In the genomic region with DNA sequence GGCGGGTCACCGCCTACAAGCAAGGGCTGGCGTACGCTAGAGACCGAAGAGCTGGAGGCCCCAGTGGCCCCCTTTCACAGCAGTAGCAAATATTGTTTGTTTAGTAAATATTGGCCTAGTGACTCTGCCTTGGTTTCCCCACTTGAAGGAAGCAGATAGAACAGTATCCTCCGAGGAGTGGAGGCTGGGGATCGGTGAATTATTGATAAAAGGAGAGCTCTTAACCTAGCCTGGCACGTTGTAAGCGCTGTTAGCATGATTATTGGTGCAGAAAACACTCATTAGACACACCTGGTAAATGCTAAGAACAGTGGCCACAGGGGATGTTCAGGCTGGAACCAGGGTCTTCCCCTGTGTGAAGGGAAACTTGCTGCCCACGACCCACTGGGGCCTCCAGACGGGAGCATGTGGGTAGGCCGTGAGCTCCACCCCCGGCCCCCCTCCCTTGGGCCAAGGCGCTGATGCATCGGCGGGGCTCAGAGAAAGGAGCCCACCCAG, we compare ENCODE assay signal across 1 cellular context.
TF ChIP-seq lines count a peak whose summit lies in the region.

No MANE protein-coding gene starts in this region.

TF ChIP-seq in K562, 482 proteins besides CTCF, POLR2A, EP300 and RAD21 (continued from another document and continues in another):
- TF ChIP-seq, protein P1, sequence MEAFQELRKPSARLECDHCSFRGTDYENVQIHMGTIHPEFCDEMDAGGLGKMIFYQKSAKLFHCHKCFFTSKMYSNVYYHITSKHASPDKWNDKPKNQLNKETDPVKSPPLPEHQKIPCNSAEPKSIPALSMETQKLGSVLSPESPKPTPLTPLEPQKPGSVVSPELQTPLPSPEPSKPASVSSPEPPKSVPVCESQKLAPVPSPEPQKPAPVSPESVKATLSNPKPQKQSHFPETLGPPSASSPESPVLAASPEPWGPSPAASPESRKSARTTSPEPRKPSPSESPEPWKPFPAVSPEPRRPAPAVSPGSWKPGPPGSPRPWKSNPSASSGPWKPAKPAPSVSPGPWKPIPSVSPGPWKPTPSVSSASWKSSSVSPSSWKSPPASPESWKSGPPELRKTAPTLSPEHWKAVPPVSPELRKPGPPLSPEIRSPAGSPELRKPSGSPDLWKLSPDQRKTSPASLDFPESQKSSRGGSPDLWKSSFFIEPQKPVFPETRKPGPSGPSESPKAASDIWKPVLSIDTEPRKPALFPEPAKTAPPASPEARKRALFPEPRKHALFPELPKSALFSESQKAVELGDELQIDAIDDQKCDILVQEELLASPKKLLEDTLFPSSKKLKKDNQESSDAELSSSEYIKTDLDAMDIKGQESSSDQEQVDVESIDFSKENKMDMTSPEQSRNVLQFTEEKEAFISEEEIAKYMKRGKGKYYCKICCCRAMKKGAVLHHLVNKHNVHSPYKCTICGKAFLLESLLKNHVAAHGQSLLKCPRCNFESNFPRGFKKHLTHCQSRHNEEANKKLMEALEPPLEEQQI (IDR thresholded peaks at IDR 0.05) = no peak
- TF ChIP-seq NUFIP1 (IDR thresholded peaks at IDR 0.05; ENCODE audit: partially characterized antibody) = no peak
- no peak for TF ChIP-seq TSC22D4 (tag; IDR thresholded peaks at IDR 0.05)
- no peak for TF ChIP-seq LEF1 (IDR thresholded peaks at IDR 0.05)
- no peak for TF ChIP-seq ZNF143 (CRISPR knock-in tag; IDR thresholded peaks at IDR 0.05)
- TF ChIP-seq ZNF3 (CRISPR knock-in tag; IDR thresholded peaks at IDR 0.05) = no peak
- TF ChIP-seq E2F3 (CRISPR knock-in tag; IDR thresholded peaks at IDR 0.05) = no peak
- TF ChIP-seq TCF7L2 (IDR thresholded peaks at IDR 0.05; ENCODE audit: low read depth, low read length) = no peak
- TF ChIP-seq STAG1 (CRISPR knock-in tag; IDR thresholded peaks at IDR 0.05; ENCODE audit: borderline replicate concordance) = no peak
- peak; percentile 32 for TF ChIP-seq HMGN3 (IDR thresholded peaks at IDR 0.05; ENCODE audit: borderline replicate concordance, extremely low read depth, insufficient read length, low read depth, low read length)
- TF ChIP-seq ZC3H11A (IDR thresholded peaks at IDR 0.05; ENCODE audit: low read depth, low read length) = no peak
- peak; percentile 78; the same call in 1 of the 2 replicates for TF ChIP-seq BRD4 (IDR thresholded peaks at IDR 0.05)
- no peak for TF ChIP-seq LCOR (CRISPR knock-in tag; IDR thresholded peaks at IDR 0.05)
- TF ChIP-seq KAT8 (IDR thresholded peaks at IDR 0.05; ENCODE audit: low read depth) = no peak
- no peak for TF ChIP-seq ILF3 (IDR thresholded peaks at IDR 0.05; ENCODE audit: borderline replicate concordance)
- peak; percentile 85 for TF ChIP-seq CHD1 (IDR thresholded peaks at IDR 0.05; ENCODE audit: low read length)
- TF ChIP-seq, protein P2, sequence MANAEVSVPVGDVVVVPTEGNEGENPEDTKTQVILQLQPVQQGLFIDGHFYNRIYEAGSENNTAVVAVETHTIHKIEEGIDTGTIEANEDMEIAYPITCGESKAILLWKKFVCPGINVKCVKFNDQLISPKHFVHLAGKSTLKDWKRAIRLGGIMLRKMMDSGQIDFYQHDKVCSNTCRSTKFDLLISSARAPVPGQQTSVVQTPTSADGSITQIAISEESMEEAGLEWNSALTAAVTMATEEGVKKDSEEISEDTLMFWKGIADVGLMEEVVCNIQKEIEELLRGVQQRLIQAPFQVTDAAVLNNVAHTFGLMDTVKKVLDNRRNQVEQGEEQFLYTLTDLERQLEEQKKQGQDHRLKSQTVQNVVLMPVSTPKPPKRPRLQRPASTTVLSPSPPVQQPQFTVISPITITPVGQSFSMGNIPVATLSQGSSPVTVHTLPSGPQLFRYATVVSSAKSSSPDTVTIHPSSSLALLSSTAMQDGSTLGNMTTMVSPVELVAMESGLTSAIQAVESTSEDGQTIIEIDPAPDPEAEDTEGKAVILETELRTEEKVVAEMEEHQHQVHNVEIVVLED (CRISPR knock-in tag; IDR thresholded peaks at IDR 0.05) = no peak
- no peak for TF ChIP-seq WHSC1 (IDR thresholded peaks at IDR 0.05; ENCODE audit: low read length)
- no peak for TF ChIP-seq ADNP (tag; IDR thresholded peaks at IDR 0.05)
- no peak; the same call in 1 of the 2 replicates for TF ChIP-seq ERF (CRISPR knock-in tag; IDR thresholded peaks at IDR 0.05)
- TF ChIP-seq MAFG (tag; conservative IDR thresholded peaks at IDR 0.05) = no peak
- no peak for TF ChIP-seq ZNF41 (CRISPR knock-in tag; conservative IDR thresholded peaks at IDR 0.05)
- TF ChIP-seq, protein P3, sequence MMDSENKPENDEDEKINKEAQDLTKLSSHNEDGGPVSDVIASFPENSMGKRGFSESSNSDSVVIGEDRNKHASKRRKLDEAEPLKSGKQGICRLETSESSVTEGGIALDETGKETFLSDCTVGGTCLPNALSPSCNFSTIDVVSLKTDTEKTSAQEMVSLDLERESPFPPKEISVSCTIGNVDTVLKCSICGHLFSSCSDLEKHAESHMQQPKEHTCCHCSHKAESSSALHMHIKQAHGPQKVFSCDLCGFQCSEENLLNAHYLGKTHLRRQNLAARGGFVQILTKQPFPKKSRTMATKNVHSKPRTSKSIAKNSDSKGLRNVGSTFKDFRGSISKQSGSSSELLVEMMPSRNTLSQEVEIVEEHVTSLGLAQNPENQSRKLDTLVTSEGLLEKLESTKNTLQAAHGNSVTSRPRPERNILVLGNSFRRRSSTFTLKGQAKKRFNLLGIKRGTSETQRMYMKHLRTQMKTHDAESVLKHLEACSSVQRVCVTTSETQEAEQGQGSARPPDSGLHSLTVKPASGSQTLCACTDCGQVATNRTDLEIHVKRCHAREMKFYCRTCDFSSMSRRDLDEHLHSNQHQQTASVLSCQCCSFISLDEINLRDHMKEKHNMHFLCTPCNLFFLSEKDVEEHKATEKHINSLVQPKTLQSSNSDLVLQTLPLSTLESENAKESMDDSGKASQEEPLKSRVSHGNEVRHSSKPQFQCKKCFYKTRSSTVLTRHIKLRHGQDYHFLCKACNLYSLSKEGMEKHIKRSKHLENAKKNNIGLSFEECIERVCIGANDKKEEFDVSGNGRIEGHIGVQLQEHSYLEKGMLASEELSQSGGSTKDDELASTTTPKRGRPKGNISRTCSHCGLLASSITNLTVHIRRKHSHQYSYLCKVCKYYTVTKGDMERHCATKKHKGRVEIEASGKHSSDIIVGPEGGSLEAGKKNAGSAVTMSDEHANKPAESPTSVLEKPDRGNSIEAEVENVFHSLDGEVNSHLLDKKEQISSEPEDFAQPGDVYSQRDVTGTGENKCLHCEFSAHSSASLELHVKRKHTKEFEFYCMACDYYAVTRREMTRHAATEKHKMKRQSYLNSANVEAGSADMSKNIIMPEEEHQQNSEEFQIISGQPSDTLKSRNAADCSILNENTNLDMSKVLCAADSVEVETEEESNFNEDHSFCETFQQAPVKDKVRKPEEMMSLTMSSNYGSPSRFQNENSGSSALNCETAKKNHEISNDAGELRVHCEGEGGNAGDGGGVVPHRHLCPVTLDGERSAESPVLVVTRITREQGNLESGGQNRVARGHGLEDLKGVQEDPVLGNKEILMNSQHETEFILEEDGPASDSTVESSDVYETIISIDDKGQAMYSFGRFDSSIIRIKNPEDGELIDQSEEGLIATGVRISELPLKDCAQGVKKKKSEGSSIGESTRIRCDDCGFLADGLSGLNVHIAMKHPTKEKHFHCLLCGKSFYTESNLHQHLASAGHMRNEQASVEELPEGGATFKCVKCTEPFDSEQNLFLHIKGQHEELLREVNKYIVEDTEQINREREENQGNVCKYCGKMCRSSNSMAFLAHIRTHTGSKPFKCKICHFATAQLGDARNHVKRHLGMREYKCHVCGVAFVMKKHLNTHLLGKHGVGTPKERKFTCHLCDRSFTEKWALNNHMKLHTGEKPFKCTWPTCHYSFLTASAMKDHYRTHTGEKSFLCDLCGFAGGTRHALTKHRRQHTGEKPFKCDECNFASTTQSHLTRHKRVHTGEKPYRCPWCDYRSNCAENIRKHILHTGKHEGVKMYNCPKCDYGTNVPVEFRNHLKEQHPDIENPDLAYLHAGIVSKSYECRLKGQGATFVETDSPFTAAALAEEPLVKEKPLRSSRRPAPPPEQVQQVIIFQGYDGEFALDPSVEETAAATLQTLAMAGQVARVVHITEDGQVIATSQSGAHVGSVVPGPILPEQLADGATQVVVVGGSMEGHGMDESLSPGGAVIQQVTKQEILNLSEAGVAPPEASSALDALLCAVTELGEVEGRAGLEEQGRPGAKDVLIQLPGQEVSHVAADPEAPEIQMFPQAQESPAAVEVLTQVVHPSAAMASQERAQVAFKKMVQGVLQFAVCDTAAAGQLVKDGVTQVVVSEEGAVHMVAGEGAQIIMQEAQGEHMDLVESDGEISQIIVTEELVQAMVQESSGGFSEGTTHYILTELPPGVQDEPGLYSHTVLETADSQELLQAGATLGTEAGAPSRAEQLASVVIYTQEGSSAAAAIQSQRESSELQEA (IDR thresholded peaks at IDR 0.05; ENCODE audit: low read depth) = no peak
- TF ChIP-seq MAFK (IDR thresholded peaks at IDR 0.05; ENCODE audit: low read length) = no peak
- no peak for TF ChIP-seq SAP30 (IDR thresholded peaks at IDR 0.05; ENCODE audit: borderline replicate concordance, insufficient read depth, low read depth, low read length, poor library complexity, severe bottlenecking)
- TF ChIP-seq TOE1 (IDR thresholded peaks at IDR 0.05; ENCODE audit: borderline replicate concordance) = no peak
- no peak for TF ChIP-seq TOE1 (CRISPR knock-in tag; IDR thresholded peaks at IDR 0.05; ENCODE audit: borderline replicate concordance, low read depth)
- TF ChIP-seq ID3 (CRISPR knock-in tag; IDR thresholded peaks at IDR 0.05) = no peak
- TF ChIP-seq ID3 (tag; IDR thresholded peaks at IDR 0.05) = no peak
- no peak for TF ChIP-seq FOXM1 (IDR thresholded peaks at IDR 0.05; ENCODE audit: low read depth)
- TF ChIP-seq FOXM1 (CRISPR knock-in tag; IDR thresholded peaks at IDR 0.05; ENCODE audit: low read depth) = 0 out of 2 replicates have a peak, but pooled peaks have one; percentile 7
- TF ChIP-seq, protein P4, sequence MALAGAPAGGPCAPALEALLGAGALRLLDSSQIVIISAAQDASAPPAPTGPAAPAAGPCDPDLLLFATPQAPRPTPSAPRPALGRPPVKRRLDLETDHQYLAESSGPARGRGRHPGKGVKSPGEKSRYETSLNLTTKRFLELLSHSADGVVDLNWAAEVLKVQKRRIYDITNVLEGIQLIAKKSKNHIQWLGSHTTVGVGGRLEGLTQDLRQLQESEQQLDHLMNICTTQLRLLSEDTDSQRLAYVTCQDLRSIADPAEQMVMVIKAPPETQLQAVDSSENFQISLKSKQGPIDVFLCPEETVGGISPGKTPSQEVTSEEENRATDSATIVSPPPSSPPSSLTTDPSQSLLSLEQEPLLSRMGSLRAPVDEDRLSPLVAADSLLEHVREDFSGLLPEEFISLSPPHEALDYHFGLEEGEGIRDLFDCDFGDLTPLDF (CRISPR knock-in tag; IDR thresholded peaks at IDR 0.05) = no peak
- TF ChIP-seq, protein P5, sequence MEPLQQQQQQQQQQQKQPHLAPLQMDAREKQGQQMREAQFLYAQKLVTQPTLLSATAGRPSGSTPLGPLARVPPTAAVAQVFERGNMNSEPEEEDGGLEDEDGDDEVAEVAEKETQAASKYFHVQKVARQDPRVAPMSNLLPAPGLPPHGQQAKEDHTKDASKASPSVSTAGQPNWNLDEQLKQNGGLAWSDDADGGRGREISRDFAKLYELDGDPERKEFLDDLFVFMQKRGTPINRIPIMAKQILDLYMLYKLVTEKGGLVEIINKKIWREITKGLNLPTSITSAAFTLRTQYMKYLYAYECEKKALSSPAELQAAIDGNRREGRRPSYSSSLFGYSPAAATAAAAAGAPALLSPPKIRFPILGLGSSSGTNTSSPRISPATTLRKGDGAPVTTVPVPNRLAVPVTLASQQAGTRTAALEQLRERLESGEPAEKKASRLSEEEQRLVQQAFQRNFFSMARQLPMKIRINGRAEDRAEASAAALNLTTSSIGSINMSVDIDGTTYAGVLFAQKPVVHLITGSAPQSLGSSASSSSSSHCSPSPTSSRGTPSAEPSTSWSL (CRISPR knock-in tag; IDR thresholded peaks at IDR 0.05; ENCODE audit: borderline replicate concordance) = no peak
- TF ChIP-seq, protein P6, sequence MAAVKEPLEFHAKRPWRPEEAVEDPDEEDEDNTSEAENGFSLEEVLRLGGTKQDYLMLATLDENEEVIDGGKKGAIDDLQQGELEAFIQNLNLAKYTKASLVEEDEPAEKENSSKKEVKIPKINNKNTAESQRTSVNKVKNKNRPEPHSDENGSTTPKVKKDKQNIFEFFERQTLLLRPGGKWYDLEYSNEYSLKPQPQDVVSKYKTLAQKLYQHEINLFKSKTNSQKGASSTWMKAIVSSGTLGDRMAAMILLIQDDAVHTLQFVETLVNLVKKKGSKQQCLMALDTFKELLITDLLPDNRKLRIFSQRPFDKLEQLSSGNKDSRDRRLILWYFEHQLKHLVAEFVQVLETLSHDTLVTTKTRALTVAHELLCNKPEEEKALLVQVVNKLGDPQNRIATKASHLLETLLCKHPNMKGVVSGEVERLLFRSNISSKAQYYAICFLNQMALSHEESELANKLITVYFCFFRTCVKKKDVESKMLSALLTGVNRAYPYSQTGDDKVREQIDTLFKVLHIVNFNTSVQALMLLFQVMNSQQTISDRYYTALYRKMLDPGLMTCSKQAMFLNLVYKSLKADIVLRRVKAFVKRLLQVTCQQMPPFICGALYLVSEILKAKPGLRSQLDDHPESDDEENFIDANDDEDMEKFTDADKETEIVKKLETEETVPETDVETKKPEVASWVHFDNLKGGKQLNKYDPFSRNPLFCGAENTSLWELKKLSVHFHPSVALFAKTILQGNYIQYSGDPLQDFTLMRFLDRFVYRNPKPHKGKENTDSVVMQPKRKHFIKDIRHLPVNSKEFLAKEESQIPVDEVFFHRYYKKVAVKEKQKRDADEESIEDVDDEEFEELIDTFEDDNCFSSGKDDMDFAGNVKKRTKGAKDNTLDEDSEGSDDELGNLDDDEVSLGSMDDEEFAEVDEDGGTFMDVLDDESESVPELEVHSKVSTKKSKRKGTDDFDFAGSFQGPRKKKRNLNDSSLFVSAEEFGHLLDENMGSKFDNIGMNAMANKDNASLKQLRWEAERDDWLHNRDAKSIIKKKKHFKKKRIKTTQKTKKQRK (IDR thresholded peaks at IDR 0.05; ENCODE audit: borderline replicate concordance, low read depth, low read length) = no peak
- peak; percentile 88; the same call in 1 of the 2 replicates for TF ChIP-seq NFRKB (IDR thresholded peaks at IDR 0.05; ENCODE audit: low read depth)
